8 cellular contexts compared by ENCODE assay signal in genomic region chr13:100673376-100673830, GRCh38. TPM values are rescaled to one million over a fixed set of nuclear protein-coding genes. Genes with fewer than 3 reads are reported as not detected.
DNase-seq lines count a peak whose midpoint lies in the region; ATAC-seq and TF ChIP-seq lines count a peak whose summit lies in the region.

No MANE protein-coding gene starts in this region.

- ATAC-seq in natural killer cell (no peak), GM18858 (IDR thresholded peaks at IDR 0.05; ENCODE audit: unreplicated experiment) (no peak), GM18511 (IDR thresholded peaks at IDR 0.05; ENCODE audit: unreplicated experiment) (no peak)

- H3K27ac Mint-ChIP-seq in natural killer cell, result peak overlapping the region; percentile 86 to 94

- H3K4me1 ChIP-seq in effector memory CD4-positive, alpha-beta T cell (ENCODE audit: control insufficient read depth, insufficient read depth, low read length, poor library complexity, severe bottlenecking), result peaks cover 12% of the 10 kb centered on the region

- peaks cover 6% of the 10 kb centered on the region for H3K36me3 Mint-ChIP-seq in natural killer cell

- H3K4me3 ChIP-seq in GM06990 (replicated peaks; ENCODE audit: low read depth, low read length), result peak overlapping the region; percentile 64
- peak overlapping the region; percentile 52 for H3K4me3 ChIP-seq in effector memory CD4-positive, alpha-beta T cell (ENCODE audit: insufficient read depth, low read depth, low read length, poor library complexity, severe bottlenecking)

- no peaks in the 10 kb centered on the region for H3K9me3 Mint-ChIP-seq in natural killer cell

- no peaks in the 10 kb centered on the region; the same call in 1 of the 2 replicates for H3K36me3 ChIP-seq in GM06990 (ENCODE audit: control insufficient read depth, insufficient read depth, low read length)
- H3K36me3 ChIP-seq in effector memory CD4-positive, alpha-beta T cell (ENCODE audit: control insufficient read depth, insufficient read depth, low read length), result peaks cover 11% of the 10 kb centered on the region

- DNase-seq in GM06990 (ENCODE audit: extremely low read depth, insufficient read length) (no peak), NCI-H748 treated with DMSO at 0.1 percent for 48 hours (lab: John Stamatoyannopoulos, UW) (peak; percentile 49), natural killer cell (no peak), NCI-H1694 (lab: John Stamatoyannopoulos, UW) (no peak), GM03348 (ENCODE audit: low spot score) (no peak)
- DNase-seq in effector memory CD4-positive, alpha-beta T cell, result no peak

- TF ChIP-seq CTCF in GM06990 (IDR thresholded peaks at IDR 0.05; ENCODE audit: insufficient read depth, low read length, poor library complexity, severe bottlenecking), result no peak
- no peak for TF ChIP-seq CTCF in natural killer cell (IDR thresholded peaks at IDR 0.05)

- no peaks in the 10 kb centered on the region for H3K9me3 ChIP-seq in effector memory CD4-positive, alpha-beta T cell (ENCODE audit: control insufficient read depth, low read length)

- peak overlapping the region; percentile 97 for H3K4me3 Mint-ChIP-seq in natural killer cell

- H3K27me3 ChIP-seq in GM06990 (replicated peaks; ENCODE audit: control insufficient read depth, insufficient read depth, low read length), result no peaks in the 10 kb centered on the region
- no peaks in the 10 kb centered on the region for H3K27me3 ChIP-seq in effector memory CD4-positive, alpha-beta T cell (replicated peaks; ENCODE audit: control insufficient read depth, insufficient read depth, low read length, poor library complexity, severe bottlenecking)

- no peak overlapping the region for H3K27ac ChIP-seq in effector memory CD4-positive, alpha-beta T cell (ENCODE audit: insufficient read depth, low read length, poor library complexity, severe bottlenecking)

- H3K27me3 Mint-ChIP-seq in natural killer cell (ENCODE audit: low read depth in 2 of 2), result no peaks in the 10 kb centered on the region

- intact Hi-C loops in natural killer cell (cut with micrococcal nuclease), result loop anchor here (5.0 to 10.0 kb wide), 3 partner anchors 61 to 1169 kb away; partner anchors contain the start of genes GGACT and TM9SF2

- H3K4me1 Mint-ChIP-seq in natural killer cell, result peaks cover 32 to 52% of the 10 kb centered on the region in 2 donors

RNA-seq across cellular contexts. Expression of gene TMTC4, which starts 1.2 kb away (rescaled TPM):
- total RNA-seq in natural killer cell, result 10 to 100 TPM; 16.2 to 24.9 (median 17.3) TPM
